Comparison of ENCODE assay signal across 22 cellular contexts in the genomic region with DNA sequence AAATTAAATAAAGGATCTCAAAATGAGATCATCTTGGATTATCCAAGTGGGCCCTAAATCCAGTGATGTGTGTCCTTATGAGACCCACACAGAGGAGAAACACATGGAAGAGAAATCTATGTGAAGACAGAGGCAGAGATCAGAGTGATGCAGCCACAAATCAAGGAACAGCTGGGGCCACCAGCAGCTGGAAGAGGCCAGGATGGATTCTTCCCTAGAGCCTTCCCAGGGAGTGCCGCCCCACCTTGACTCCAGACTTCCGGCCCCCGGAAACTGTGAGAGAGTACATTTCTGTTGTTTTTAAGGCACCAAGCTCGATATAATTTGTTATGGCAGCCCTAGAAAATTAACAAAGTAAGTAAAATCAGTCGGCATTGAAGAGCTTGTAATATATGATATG.
DNase-seq lines count a peak whose midpoint lies in the region; ATAC-seq and TF ChIP-seq lines count a peak whose summit lies in the region.
"Had no signal": no experiment of that assay in that cellular context is flagged by ENCODE, and none has a peak within 500 bp of the region (broad histone marks: within the 10 kb centered on the region; RNA-seq: fewer than 3 reads in every experiment).

No MANE protein-coding gene starts in this region.

- H3K27me3 ChIP-seq in SJCRH30 (no peaks in the 10 kb centered on the region), heart left ventricle (no peaks in the 10 kb centered on the region)
- H3K27me3 ChIP-seq: BLaER1 had no signal

- peak overlapping the region; percentile 35 for H3K4me3 ChIP-seq in SJCRH30
- H3K4me3 ChIP-seq in heart left ventricle: no peak overlapping the region
- H3K4me3 ChIP-seq: BLaER1, GM23248, K562 had no signal

- peak overlapping the region in 3 of 5 experiments; percentile 21 to 82 (median 53) for H3K27ac Mint-ChIP-seq in brain
- peak overlapping the region; percentile 39 to 43 (median 43) for H3K27ac Mint-ChIP-seq in nephron
- no peak overlapping the region for H3K27ac Mint-ChIP-seq in activated T-helper 17 cell treated with anti-CD3 and anti-CD28 coated beads, Interleukin-2, amount 50 U/mL, for 72 hours
- H3K27ac Mint-ChIP-seq: CD4-positive, CD25-positive, alpha-beta regulatory T cell had no signal

- DNase-seq in SJCRH30 (peak; percentile 82 to 91), heart left ventricle (peak in 4 of 5 donors; percentile 28 to 46 (median 42))
- DNase-seq: CD4-positive, CD25-positive, alpha-beta regulatory T cell; GM23248; H7; Kasumi-1; NCI-H1092 treated with DMSO at 0.1 percent for 48 hours; NCI-H1436; NCI-H187; NCI-H446; NCI-H524 treated with DMSO at 0.1 percent for 48 hours; NCI-H774; SIG-M5 had no signal

- ATAC-seq in heart left ventricle (peak in 3 of 4 donors; percentile 35 to 71 (median 64)), HG03175 (IDR thresholded peaks at IDR 0.05; ENCODE audit: unreplicated experiment) (no peak), GM19324 (IDR thresholded peaks at IDR 0.05; ENCODE audit: low FRiP score, unreplicated experiment) (no peak)
- no peak for ATAC-seq in activated T-helper 17 cell treated with anti-CD3 and anti-CD28 coated beads, Interleukin-2, amount 50 U/mL, for 72 hours (replicated peaks)
- ATAC-seq: K562, Panc1 had no signal

- no peaks in the 10 kb centered on the region for H3K36me3 ChIP-seq in SJCRH30
- H3K36me3 ChIP-seq in heart left ventricle: no peaks in the 10 kb centered on the region
- H3K36me3 ChIP-seq: BLaER1 had no signal

- H3K4me3 Mint-ChIP-seq in brain (peak overlapping the region in 1 of 5 experiments; percentile 32), nephron (no peak overlapping the region)
- H3K4me3 Mint-ChIP-seq in activated T-helper 17 cell treated with anti-CD3 and anti-CD28 coated beads, Interleukin-2, amount 50 U/mL, for 72 hours: no peak overlapping the region
- H3K4me3 Mint-ChIP-seq: CD4-positive, CD25-positive, alpha-beta regulatory T cell had no signal

- no peak for TF ChIP-seq CTCF in brain (conservative IDR thresholded peaks at IDR 0.05)
- no peak for TF ChIP-seq CTCF in heart left ventricle (IDR thresholded peaks at IDR 0.05)
- TF ChIP-seq CTCF in nephron (IDR thresholded peaks at IDR 0.05; ENCODE audit: unreplicated experiment in 3 of 3): no peak

- peaks cover 9% of the 10 kb centered on the region for H3K4me1 Mint-ChIP-seq in brain
- peaks cover 41% of the 10 kb centered on the region for H3K4me1 Mint-ChIP-seq in nephron
- H3K4me1 Mint-ChIP-seq in activated T-helper 17 cell treated with anti-CD3 and anti-CD28 coated beads, Interleukin-2, amount 50 U/mL, for 72 hours: no peaks in the 10 kb centered on the region
- H3K4me1 Mint-ChIP-seq: CD4-positive, CD25-positive, alpha-beta regulatory T cell had no signal

- intact Hi-C loops in heart left ventricle (cut with DNase I): loop anchor here in 1 of 10 donors (10.0 kb wide), 1 partner anchor 162 kb away; no protein-coding TSS in a partner anchor

- H3K9me3 Mint-ChIP-seq in brain: peaks cover 0 to 3% (median 0%) of the 10 kb centered on the region in 5 experiments
- no peaks in the 10 kb centered on the region for H3K9me3 Mint-ChIP-seq in nephron
- H3K9me3 Mint-ChIP-seq in activated T-helper 17 cell treated with anti-CD3 and anti-CD28 coated beads, Interleukin-2, amount 50 U/mL, for 72 hours: peaks cover 5% of the 10 kb centered on the region

- peak overlapping the region; percentile 98 for H3K27ac ChIP-seq in SJCRH30
- H3K27ac ChIP-seq in heart left ventricle: peak overlapping the region in 9 of 12 donors; percentile 30 to 67 (median 41)
- H3K27ac ChIP-seq: BLaER1, GM23248, RWPE1 had no signal

- H3K27me3 Mint-ChIP-seq in brain (no peaks in the 10 kb centered on the region), nephron (ENCODE audit: low read depth) (no peaks in the 10 kb centered on the region)
- H3K27me3 Mint-ChIP-seq in activated T-helper 17 cell treated with anti-CD3 and anti-CD28 coated beads, Interleukin-2, amount 50 U/mL, for 72 hours: no peaks in the 10 kb centered on the region
- H3K27me3 Mint-ChIP-seq: CD4-positive, CD25-positive, alpha-beta regulatory T cell had no signal

- H3K36me3 Mint-ChIP-seq in brain (no peaks in the 10 kb centered on the region), nephron (ENCODE audit: low read depth) (no peaks in the 10 kb centered on the region)
- no peaks in the 10 kb centered on the region for H3K36me3 Mint-ChIP-seq in activated T-helper 17 cell treated with anti-CD3 and anti-CD28 coated beads, Interleukin-2, amount 50 U/mL, for 72 hours (ENCODE audit: low read depth)
- H3K36me3 Mint-ChIP-seq: CD4-positive, CD25-positive, alpha-beta regulatory T cell had no signal

- H3K9me3 ChIP-seq in SJCRH30 (replicated peaks) (no peaks in the 10 kb centered on the region), heart left ventricle (peaks cover 0 to 4% (median 0%) of the 10 kb centered on the region in 12 donors)
- H3K9me3 ChIP-seq: BLaER1 had no signal

- TF ChIP-seq POLR2A in heart left ventricle (IDR thresholded peaks at IDR 0.05): no peak

- WGBS in heart left ventricle, 4 donors: 49 to 60% (median 56%) methylated on average over 5 of the region's 5 CpGs

- peaks cover 38% of the 10 kb centered on the region for H3K4me1 ChIP-seq in SJCRH30
- peaks cover 0 to 57% (median 27%) of the 10 kb centered on the region in 12 donors for H3K4me1 ChIP-seq in heart left ventricle
- H3K4me1 ChIP-seq: BLaER1 had no signal

Comparison
In these comparisons a context has a peak if more than half of its experiments do, and no peak if none do; other contexts are left out.
1. ATAC-seq: peak in heart left ventricle (3 of 4); none in HG03175 (single experiment), activated T-helper 17 cell treated with anti-CD3 and anti-CD28 coated beads, Interleukin-2, amount 50 U/mL, for 72 hours (single experiment) and GM19324 (single experiment).